ENCODE assay signal across 10 cellular contexts in the genomic region with DNA sequence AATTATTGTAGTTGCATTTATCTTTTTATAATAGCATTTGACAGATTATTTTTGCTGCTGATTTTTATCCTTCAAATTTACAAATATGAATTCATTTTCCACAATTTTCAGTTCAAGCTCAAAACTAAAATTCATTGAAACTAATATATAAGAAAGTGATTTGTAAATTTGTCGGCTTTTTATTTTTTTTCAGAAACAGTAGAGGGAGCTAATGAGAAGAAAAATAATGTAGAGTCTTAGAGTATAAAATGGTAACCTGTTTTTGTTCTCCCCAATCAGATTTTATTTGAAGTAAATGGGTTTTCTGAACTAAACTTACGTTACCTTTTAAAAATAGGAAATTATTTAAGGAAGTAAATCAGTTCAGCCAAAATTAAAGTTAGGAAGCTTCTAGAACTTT. TPM values are rescaled to one million over a fixed set of nuclear protein-coding genes. Genes with fewer than 3 reads are reported as not detected.
DNase-seq lines count a peak whose midpoint lies in the region; ATAC-seq, FAIRE-seq and TF ChIP-seq lines count a peak whose summit lies in the region.
"Had no signal": no experiment of that assay in that cellular context is flagged by ENCODE, and none has a peak within 500 bp of the region (broad histone marks: within the 10 kb centered on the region; RNA-seq: fewer than 3 reads in every experiment).

No MANE protein-coding gene starts in this region.

- no peaks in the 10 kb centered on the region for H4K20me1 ChIP-seq in PC-3 (ENCODE audit: low read length)

- H3K27ac ChIP-seq in PC-3 (ENCODE audit: low read length) = no peak overlapping the region

- H3K4me1 ChIP-seq in PC-3 (ENCODE audit: insufficient read depth, low read length) = no peaks in the 10 kb centered on the region

- no peak overlapping the region for H3K9ac ChIP-seq in PC-3 (ENCODE audit: low read length)

- POLR2A ChIA-PET in PC-3 (lab: Charles Lee; ENCODE audit: unreplicated experiment) = no interaction called here

- no peaks in the 10 kb centered on the region for H3K9me2 ChIP-seq in PC-3 (replicated peaks; ENCODE audit: low read length)

- peaks cover 0 to under 1% of the 10 kb centered on the region in 2 donors for H3K4me1 Mint-ChIP-seq in natural killer cell
- peaks cover 0 to 6% of the 10 kb centered on the region in 2 donors for H3K4me1 Mint-ChIP-seq in natural killer cell treated with Interleukin-12 subunit alpha and Interleukin-12 subunit beta and Interleukin-15 and Interleukin-18, amount 100 ng/mL, for 72 hours (ENCODE audit: low read depth in 2 of 2)
- H3K4me1 Mint-ChIP-seq: activated CD4-positive, alpha-beta T cell treated with anti-CD3 and anti-CD28 coated beads, Interleukin-2, amount 10 ng/mL, durations not matched to agents 7 days and 5 days; stimulated activated naive CD8-positive, alpha-beta T cell treated with anti-CD3 and anti-CD28 coated beads, Interleukin-15, amount 100 ng/mL, for 72 hours had no signal

- intact Hi-C loops in natural killer cell (cut with micrococcal nuclease) (no loop called here), PC-3 (cut with micrococcal nuclease) (no loop called here)

- H3K9me3 Mint-ChIP-seq in natural killer cell = no peaks in the 10 kb centered on the region
- no peaks in the 10 kb centered on the region for H3K9me3 Mint-ChIP-seq in natural killer cell treated with Interleukin-12 subunit alpha and Interleukin-12 subunit beta and Interleukin-15 and Interleukin-18, amount 100 ng/mL, for 72 hours
- H3K9me3 Mint-ChIP-seq: stimulated activated naive CD8-positive, alpha-beta T cell treated with anti-CD3 and anti-CD28 coated beads, Interleukin-15, amount 100 ng/mL, for 72 hours had no signal

- peak; percentile 95 for FAIRE-seq in frontal cortex (lab: Jason Lieb, UNC)

- no peak overlapping the region for H3K4me3 ChIP-seq in PC-3 (ENCODE audit: low read length)

- H2AFZ ChIP-seq in PC-3 (ENCODE audit: low read length) = no peak overlapping the region

- H3K36me3 Mint-ChIP-seq in natural killer cell = peaks cover 33% of the 10 kb centered on the region
- peaks cover 44% of the 10 kb centered on the region for H3K36me3 Mint-ChIP-seq in natural killer cell treated with Interleukin-12 subunit alpha and Interleukin-12 subunit beta and Interleukin-15 and Interleukin-18, amount 100 ng/mL, for 72 hours

- CTCF ChIA-PET in PC-3 (lab: Charles Lee) = no interaction called here

- no peaks in the 10 kb centered on the region for H3K79me2 ChIP-seq in PC-3 (ENCODE audit: low read length)

- no peak overlapping the region for H3K27ac Mint-ChIP-seq in natural killer cell
- no peak overlapping the region for H3K27ac Mint-ChIP-seq in natural killer cell treated with Interleukin-12 subunit alpha and Interleukin-12 subunit beta and Interleukin-15 and Interleukin-18, amount 100 ng/mL, for 72 hours
- H3K27ac Mint-ChIP-seq: activated CD4-positive, alpha-beta T cell treated with anti-CD3 and anti-CD28 coated beads, Interleukin-2, amount 10 ng/mL, durations not matched to agents 7 days and 5 days; stimulated activated naive CD8-positive, alpha-beta T cell treated with anti-CD3 and anti-CD28 coated beads, Interleukin-15, amount 100 ng/mL, for 72 hours had no signal

- no TSS peak for BruUV-seq in PC-3 (replicated peaks; lab: Mats Ljungman, UMichigan)

- H3K27me3 Mint-ChIP-seq in natural killer cell (ENCODE audit: low read depth in 2 of 2) = no peaks in the 10 kb centered on the region
- H3K27me3 Mint-ChIP-seq in natural killer cell treated with Interleukin-12 subunit alpha and Interleukin-12 subunit beta and Interleukin-15 and Interleukin-18, amount 100 ng/mL, for 72 hours = no peaks in the 10 kb centered on the region
- H3K27me3 Mint-ChIP-seq: activated CD4-positive, alpha-beta T cell treated with anti-CD3 and anti-CD28 coated beads, Interleukin-2, amount 10 ng/mL, durations not matched to agents 7 days and 5 days; stimulated activated naive CD8-positive, alpha-beta T cell treated with anti-CD3 and anti-CD28 coated beads, Interleukin-15, amount 100 ng/mL, for 72 hours had no signal

- TF ChIP-seq CTCF in natural killer cell (IDR thresholded peaks at IDR 0.05) (peak; percentile 28), PC-3 (conservative IDR thresholded peaks at IDR 0.05; ENCODE audit: low read depth, low read length) (peak; percentile 69)

- H3K4me3 Mint-ChIP-seq in natural killer cell = no peak overlapping the region
- H3K4me3 Mint-ChIP-seq in natural killer cell treated with Interleukin-12 subunit alpha and Interleukin-12 subunit beta and Interleukin-15 and Interleukin-18, amount 100 ng/mL, for 72 hours = no peak overlapping the region
- H3K4me3 Mint-ChIP-seq: activated CD4-positive, alpha-beta T cell treated with anti-CD3 and anti-CD28 coated beads, Interleukin-2, amount 10 ng/mL, durations not matched to agents 7 days and 5 days; stimulated activated naive CD8-positive, alpha-beta T cell treated with anti-CD3 and anti-CD28 coated beads, Interleukin-15, amount 100 ng/mL, for 72 hours had no signal

- peaks cover 76% of the 10 kb centered on the region for H3K36me3 ChIP-seq in PC-3 (ENCODE audit: low read depth, low read length)

- H3K9me3 ChIP-seq in PC-3 (ENCODE audit: low read length) = no peaks in the 10 kb centered on the region

- ATAC-seq in natural killer cell (no peak), PC-3 (no peak), HG02885 (IDR thresholded peaks at IDR 0.05; ENCODE audit: poor library complexity, unreplicated experiment) (no peak)
- ATAC-seq in natural killer cell treated with Interleukin-12 subunit alpha and Interleukin-12 subunit beta and Interleukin-15 and Interleukin-18, amount 100 ng/mL, for 72 hours = no peak
- ATAC-seq: stimulated activated naive CD8-positive, alpha-beta T cell treated with anti-CD3 and anti-CD28 coated beads, Interleukin-15, amount 100 ng/mL, for 72 hours had no signal

- H3K27me3 ChIP-seq in PC-3 (ENCODE audit: low read length) = no peaks in the 10 kb centered on the region

- H3F3A ChIP-seq in PC-3 (ENCODE audit: low read length, unreplicated experiment) = no peaks in the 10 kb centered on the region

- DNase-seq in natural killer cell (no peak), PC-3 (peak; percentile 25), frontal cortex (ENCODE audit: low spot score in 2 of 2) (no peak), C1 segment of cervical spinal cord (lab: John Stamatoyannopoulos, UW) (no peak)
- no peak for DNase-seq in natural killer cell treated with Interleukin-12 subunit alpha and Interleukin-12 subunit beta and Interleukin-15 and Interleukin-18, amount 100 ng/mL, for 72 hours (ENCODE audit: low spot score)
- no peak for DNase-seq in NK-92 treated with Interleukin-12 subunit alpha and Interleukin-12 subunit beta, amount 100 ng/mL, for 24 hours (lab: John Stamatoyannopoulos, UW)
- no peak for DNase-seq in stimulated activated CD4-positive, alpha-beta T cell treated with anti-CD3 and anti-CD28 coated beads, Interleukin-15, amount 100 ng/mL, for 24 hours
- DNase-seq: activated CD4-positive, alpha-beta T cell treated with anti-CD3 and anti-CD28 coated beads, Interleukin-2, amount 10 ng/mL, durations not matched to agents 7 days and 5 days; stimulated activated naive CD8-positive, alpha-beta T cell treated with anti-CD3 and anti-CD28 coated beads, Interleukin-15, amount 100 ng/mL, for 72 hours had no signal

- no peak overlapping the region for H3K4me2 ChIP-seq in PC-3 (ENCODE audit: low read length)

RNA-seq across cellular contexts. Expression of gene PRRC1, which starts 19.2 kb away (rescaled TPM):
- 10 to 100 TPM; 37.7 to 41.1 (median 39.6) TPM for total RNA-seq in natural killer cell
- total RNA-seq in natural killer cell treated with Interleukin-12 subunit alpha and Interleukin-12 subunit beta and Interleukin-15 and Interleukin-18, amount 100 ng/mL, for 72 hours = 10 to 100 TPM; 43.5 to 53.8 TPM
- 51.9 and 56.4 TPM in 2 replicates for total RNA-seq in PC-3 (2014; rRNA removed)
- total RNA-seq in frontal cortex = 48.5 TPM
